26 cellular contexts compared by ENCODE assay signal in the genomic region with DNA sequence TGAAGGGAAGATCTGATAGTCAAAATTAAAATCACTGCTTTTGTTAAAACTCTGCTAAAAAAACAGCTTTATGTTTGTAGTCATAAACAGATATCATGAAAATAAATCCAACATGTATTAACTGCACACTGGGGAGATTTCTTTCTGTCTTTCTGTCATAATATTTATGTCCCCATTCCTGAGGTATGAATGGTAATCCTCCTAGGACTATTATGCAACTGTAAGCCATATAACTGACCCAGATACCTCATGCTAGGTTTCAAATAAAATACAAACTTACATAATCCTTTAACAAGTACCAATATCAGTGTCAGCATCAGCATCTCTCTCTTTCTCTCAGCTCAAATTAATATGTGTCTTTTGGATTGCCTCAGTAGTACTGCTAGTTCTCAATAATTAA. TPM values are rescaled to one million over a fixed set of nuclear protein-coding genes. Genes with fewer than 3 reads are reported as not detected.
"Had no signal": no experiment of that assay in that cellular context is flagged by ENCODE, and none has a peak within 500 bp of the region (broad histone marks: within the 10 kb centered on the region; RNA-seq: fewer than 3 reads in every experiment).

No MANE protein-coding gene starts in this region.

- H3K27me3 Mint-ChIP-seq: activated CD4-positive, alpha-beta memory T cell treated with anti-CD3 and anti-CD28 coated beads, Interleukin-2, amount 10 ng/mL, durations not matched to agents 7 days and 5 days; activated CD4-positive, alpha-beta T cell treated with anti-CD3 and anti-CD28 coated beads, Interleukin-2, amount 10 ng/mL, durations not matched to agents 24 days and 14 days; activated naive CD4-positive, alpha-beta T cell treated with anti-CD3 and anti-CD28 coated beads, Interleukin-2, amount 10 ng/mL, durations not matched to agents 7 days and 5 days; brain; effector memory CD8-positive, alpha-beta T cell; naive B cell had no signal

- DNase-seq: activated CD4-positive, alpha-beta memory T cell treated with anti-CD3 and anti-CD28 coated beads, Interleukin-2, amount 10 ng/mL, durations not matched to agents 7 days and 5 days; activated CD4-positive, alpha-beta T cell treated with anti-CD3 and anti-CD28 coated beads, Interleukin-2, amount 10 ng/mL, durations not matched to agents 24 days and 14 days; activated effector memory CD4-positive, alpha-beta T cell treated with Interleukin-2 at 50 U/mL for 16 hours; activated naive CD4-positive, alpha-beta T cell treated with anti-CD3 and anti-CD28 coated beads, Interleukin-2, amount 10 ng/mL, durations not matched to agents 7 days and 5 days; activated T-cell treated with anti-CD3 and anti-CD28 coated beads, Interleukin-2, amount 50 U/mL, for 72 hours; aorta; caudate nucleus; dermis blood vessel endothelial cell; effector memory CD8-positive, alpha-beta T cell; heart left ventricle; left colon; lower lobe of right lung; naive B cell; occipital lobe; posterior cingulate gyrus; right lobe of liver; stimulated activated CD4-positive, alpha-beta T cell treated with anti-CD3 and anti-CD28 coated beads, Interleukin-2, amount 100 ng/mL, for 48 hours; stimulated activated CD8-positive, alpha-beta memory T cell treated with anti-CD3 and anti-CD28 coated beads, Interleukin-4, amount 100 ng/mL, for 48 hours; stimulated activated naive CD4-positive, alpha-beta T cell treated with Interleukin-2 at 50 U/mL for 16 hours; thyroid gland had no signal

- H3K4me1 ChIP-seq: lower lobe of right lung, thyroid gland had no signal

- H3K4me1 Mint-ChIP-seq: activated CD4-positive, alpha-beta memory T cell treated with anti-CD3 and anti-CD28 coated beads, Interleukin-2, amount 10 ng/mL, durations not matched to agents 7 days and 5 days; activated naive CD4-positive, alpha-beta T cell treated with anti-CD3 and anti-CD28 coated beads, Interleukin-2, amount 10 ng/mL, durations not matched to agents 7 days and 5 days; brain; neural crest cell had no signal

- H3K36me3 Mint-ChIP-seq: brain, naive B cell had no signal

- H3K27ac Mint-ChIP-seq: activated CD4-positive, alpha-beta memory T cell treated with anti-CD3 and anti-CD28 coated beads, Interleukin-2, amount 10 ng/mL, durations not matched to agents 7 days and 5 days; activated CD4-positive, alpha-beta T cell treated with anti-CD3 and anti-CD28 coated beads, Interleukin-2, amount 10 ng/mL, durations not matched to agents 24 days and 14 days; activated naive CD4-positive, alpha-beta T cell treated with anti-CD3 and anti-CD28 coated beads, Interleukin-2, amount 10 ng/mL, durations not matched to agents 7 days and 5 days; activated T-cell treated with anti-CD3 and anti-CD28 coated beads, Interleukin-2, amount 50 U/mL, for 72 hours; brain; effector memory CD8-positive, alpha-beta T cell; naive B cell had no signal

- H3K27me3 ChIP-seq: esophagus muscularis mucosa, heart left ventricle, right lobe of liver, thyroid gland had no signal

- H3K36me3 ChIP-seq: right lobe of liver had no signal

- H3K4me3 ChIP-seq: esophagus muscularis mucosa, heart left ventricle, lower lobe of right lung, right lobe of liver, thyroid gland had no signal

- ATAC-seq: activated CD4-positive, CD25-positive, alpha-beta regulatory T cell treated with anti-CD3 and anti-CD28 coated beads, Interleukin-2, amount 50 U/mL, for 24 hours; activated T-cell treated with anti-CD3 and anti-CD28 coated beads, Interleukin-2, amount 50 U/mL, for 72 hours; effector memory CD8-positive, alpha-beta T cell; heart left ventricle; left colon; lower lobe of right lung had no signal

- H3K4me3 Mint-ChIP-seq: activated CD4-positive, alpha-beta memory T cell treated with anti-CD3 and anti-CD28 coated beads, Interleukin-2, amount 10 ng/mL, durations not matched to agents 7 days and 5 days; activated CD4-positive, alpha-beta T cell treated with anti-CD3 and anti-CD28 coated beads, Interleukin-2, amount 10 ng/mL, durations not matched to agents 24 days and 14 days; activated naive CD4-positive, alpha-beta T cell treated with anti-CD3 and anti-CD28 coated beads, Interleukin-2, amount 10 ng/mL, durations not matched to agents 7 days and 5 days; activated T-cell treated with anti-CD3 and anti-CD28 coated beads, Interleukin-2, amount 50 U/mL, for 72 hours; brain; effector memory CD8-positive, alpha-beta T cell; naive B cell; neural crest cell had no signal

- H3K9me3 ChIP-seq: esophagus muscularis mucosa, heart left ventricle, lower lobe of right lung, right lobe of liver, thyroid gland had no signal

- H3K9me3 Mint-ChIP-seq: activated CD4-positive, alpha-beta memory T cell treated with anti-CD3 and anti-CD28 coated beads, Interleukin-2, amount 10 ng/mL, durations not matched to agents 7 days and 5 days; activated CD4-positive, alpha-beta T cell treated with anti-CD3 and anti-CD28 coated beads, Interleukin-2, amount 10 ng/mL, durations not matched to agents 24 days and 14 days; activated naive CD4-positive, alpha-beta T cell treated with anti-CD3 and anti-CD28 coated beads, Interleukin-2, amount 10 ng/mL, durations not matched to agents 7 days and 5 days; activated T-cell treated with anti-CD3 and anti-CD28 coated beads, Interleukin-2, amount 50 U/mL, for 72 hours; brain; effector memory CD8-positive, alpha-beta T cell; naive B cell; neural crest cell had no signal

RNA-seq across cellular contexts. Expression of a gene that starts 57.0 kb away (rescaled TPM):
- total RNA-seq: activated CD4-positive, alpha-beta memory T cell treated with anti-CD3 and anti-CD28 coated beads, Interleukin-2, amount 10 ng/mL, durations not matched to agents 7 days and 5 days; activated CD4-positive, alpha-beta T cell treated with anti-CD3 and anti-CD28 coated beads, Interleukin-2, amount 10 ng/mL, durations not matched to agents 24 days and 14 days; activated T-cell treated with anti-CD3 and anti-CD28 coated beads, Interleukin-2, amount 50 U/mL, for 72 hours; endothelial cell of umbilical vein; neural crest cell; T-helper 2 cell treated with Interferon-gamma antibody and Interleukin-4, amounts not matched to agents 100 ng/mL and 5 ng/mL, for 36 hours had no signal
